2 cellular contexts compared by ENCODE assay signal in the genomic region with DNA sequence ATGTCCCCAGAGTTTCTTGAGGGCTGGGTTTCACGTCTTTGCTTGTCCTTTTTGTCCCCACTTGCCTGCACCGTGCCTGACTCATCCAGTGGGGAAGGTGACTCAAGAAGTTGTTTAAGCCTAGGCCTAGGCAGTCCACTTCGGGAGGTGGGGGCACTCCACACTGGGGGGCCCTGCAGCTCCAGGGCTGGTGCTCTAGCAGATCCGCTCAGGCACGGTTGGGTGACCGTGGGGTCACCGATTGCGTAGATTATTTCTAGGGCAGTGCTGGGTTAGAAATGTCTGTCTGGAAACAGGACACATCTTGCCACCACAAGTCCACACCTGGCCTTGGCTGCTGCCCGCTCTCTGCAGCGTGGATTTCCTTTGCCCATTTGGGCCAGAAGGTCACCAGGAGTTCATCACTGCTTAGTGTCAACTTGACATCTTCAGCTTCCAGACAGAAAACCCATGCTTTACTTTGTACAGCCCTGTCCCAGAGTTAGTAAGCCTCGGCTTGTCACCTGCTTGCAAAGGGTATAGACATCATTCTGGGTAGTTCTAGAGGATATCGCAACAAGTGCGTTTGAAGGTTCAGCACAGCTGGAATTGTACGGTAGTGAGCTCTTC.
A peak's percentile ranks its signal among the peaks of the same experiment; 100 is the strongest.
TF ChIP-seq lines count a peak whose summit lies in the region.

No MANE protein-coding gene starts in this region.

TF ChIP-seq in IMR-90, 13 proteins besides CTCF, POLR2A, EP300 and RAD21:
- TF ChIP-seq CHD1 (IDR thresholded peaks at IDR 0.05; ENCODE audit: low read depth, low read length), result no peak
- TF ChIP-seq, protein P1, sequence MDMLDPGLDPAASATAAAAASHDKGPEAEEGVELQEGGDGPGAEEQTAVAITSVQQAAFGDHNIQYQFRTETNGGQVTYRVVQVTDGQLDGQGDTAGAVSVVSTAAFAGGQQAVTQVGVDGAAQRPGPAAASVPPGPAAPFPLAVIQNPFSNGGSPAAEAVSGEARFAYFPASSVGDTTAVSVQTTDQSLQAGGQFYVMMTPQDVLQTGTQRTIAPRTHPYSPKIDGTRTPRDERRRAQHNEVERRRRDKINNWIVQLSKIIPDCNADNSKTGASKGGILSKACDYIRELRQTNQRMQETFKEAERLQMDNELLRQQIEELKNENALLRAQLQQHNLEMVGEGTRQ (IDR thresholded peaks at IDR 0.05; ENCODE audit: low read depth, low read length), result no peak
- TF ChIP-seq BHLHE40 (IDR thresholded peaks at IDR 0.05; ENCODE audit: low read depth, low read length), result no peak
- TF ChIP-seq RCOR1 (IDR thresholded peaks at IDR 0.05; ENCODE audit: insufficient replicate concordance, low read length), result no peak
- TF ChIP-seq MAZ (IDR thresholded peaks at IDR 0.05; ENCODE audit: borderline replicate concordance, low read depth, low read length), result no peak
- TF ChIP-seq, protein P2, sequence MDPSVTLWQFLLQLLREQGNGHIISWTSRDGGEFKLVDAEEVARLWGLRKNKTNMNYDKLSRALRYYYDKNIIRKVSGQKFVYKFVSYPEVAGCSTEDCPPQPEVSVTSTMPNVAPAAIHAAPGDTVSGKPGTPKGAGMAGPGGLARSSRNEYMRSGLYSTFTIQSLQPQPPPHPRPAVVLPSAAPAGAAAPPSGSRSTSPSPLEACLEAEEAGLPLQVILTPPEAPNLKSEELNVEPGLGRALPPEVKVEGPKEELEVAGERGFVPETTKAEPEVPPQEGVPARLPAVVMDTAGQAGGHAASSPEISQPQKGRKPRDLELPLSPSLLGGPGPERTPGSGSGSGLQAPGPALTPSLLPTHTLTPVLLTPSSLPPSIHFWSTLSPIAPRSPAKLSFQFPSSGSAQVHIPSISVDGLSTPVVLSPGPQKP (IDR thresholded peaks at IDR 0.05; ENCODE audit: borderline replicate concordance, low read depth, low read length), result no peak
- TF ChIP-seq SMC3 (IDR thresholded peaks at IDR 0.05; ENCODE audit: low read depth, low read length), result no peak
- TF ChIP-seq CEBPB (IDR thresholded peaks at IDR 0.05; ENCODE audit: low read depth, low read length), result no peak
- no peak for TF ChIP-seq NFE2L2 (IDR thresholded peaks at IDR 0.05; ENCODE audit: low read depth, low read length)
- TF ChIP-seq MAFK (IDR thresholded peaks at IDR 0.05; ENCODE audit: low read depth, low read length), result no peak
- TF ChIP-seq RFX5 (IDR thresholded peaks at IDR 0.05; ENCODE audit: low read depth, low read length), result no peak
- TF ChIP-seq MXI1 (IDR thresholded peaks at IDR 0.05; ENCODE audit: borderline replicate concordance, low read depth, low read length), result no peak
- TF ChIP-seq FOS (IDR thresholded peaks at IDR 0.05; ENCODE audit: low read depth, low read length), result no peak

TF ChIP-seq in H1, 55 proteins besides CTCF, POLR2A, EP300 and RAD21:
- TF ChIP-seq SP2 (IDR thresholded peaks at IDR 0.05; ENCODE audit: low read length) (no peak), POLR2AphosphoS5 (IDR thresholded peaks at IDR 0.05; ENCODE audit: low read depth, low read length) (0 out of 2 replicates have a peak, but pooled peaks have one; percentile 23)
